ENCODE assay signal across 1 cellular context in the genomic region with DNA sequence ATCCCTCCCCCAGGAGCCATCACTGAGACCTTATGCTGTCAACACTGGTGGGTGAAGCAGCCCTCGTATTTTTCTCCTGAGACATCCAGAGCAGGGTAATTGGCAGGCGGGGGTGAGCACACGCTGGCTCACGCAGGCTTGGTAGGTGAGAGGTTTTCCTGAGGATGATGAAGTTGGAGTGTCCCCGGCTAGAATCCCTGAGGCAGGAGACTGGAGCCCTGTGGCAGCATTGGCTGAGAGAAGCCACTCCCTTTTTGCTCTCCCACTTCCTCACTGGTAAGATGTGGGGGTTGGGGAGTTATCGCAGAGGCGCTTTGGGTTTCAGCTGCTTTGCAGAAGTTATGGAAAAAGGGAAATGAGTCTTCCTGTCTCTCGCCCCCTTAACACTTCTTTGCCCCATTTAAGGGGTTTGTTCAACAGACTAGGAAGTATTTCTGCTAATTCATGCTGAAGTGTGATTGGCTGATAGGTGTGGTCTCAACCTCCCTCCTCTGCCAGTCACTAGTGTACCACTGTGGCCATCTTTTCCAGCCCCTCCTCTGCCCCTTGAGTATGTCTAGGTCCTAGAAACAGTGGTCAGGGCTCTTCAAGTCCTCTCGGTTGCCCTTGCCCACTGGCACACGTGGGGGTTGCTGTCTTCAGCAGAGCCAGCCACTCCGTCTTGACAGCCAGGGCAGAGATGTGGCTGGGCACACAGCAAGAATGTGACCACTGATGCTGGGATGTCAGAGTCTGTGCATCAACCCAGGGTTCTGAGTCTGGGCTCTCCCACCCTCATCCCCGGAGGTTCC.
TF ChIP-seq lines count a peak whose summit lies in the region.

No MANE protein-coding gene starts in this region.

TF ChIP-seq in GM12878, 131 proteins besides CTCF, POLR2A, EP300 and RAD21 (continued from another document and continues in another):
- TF ChIP-seq, protein P1, sequence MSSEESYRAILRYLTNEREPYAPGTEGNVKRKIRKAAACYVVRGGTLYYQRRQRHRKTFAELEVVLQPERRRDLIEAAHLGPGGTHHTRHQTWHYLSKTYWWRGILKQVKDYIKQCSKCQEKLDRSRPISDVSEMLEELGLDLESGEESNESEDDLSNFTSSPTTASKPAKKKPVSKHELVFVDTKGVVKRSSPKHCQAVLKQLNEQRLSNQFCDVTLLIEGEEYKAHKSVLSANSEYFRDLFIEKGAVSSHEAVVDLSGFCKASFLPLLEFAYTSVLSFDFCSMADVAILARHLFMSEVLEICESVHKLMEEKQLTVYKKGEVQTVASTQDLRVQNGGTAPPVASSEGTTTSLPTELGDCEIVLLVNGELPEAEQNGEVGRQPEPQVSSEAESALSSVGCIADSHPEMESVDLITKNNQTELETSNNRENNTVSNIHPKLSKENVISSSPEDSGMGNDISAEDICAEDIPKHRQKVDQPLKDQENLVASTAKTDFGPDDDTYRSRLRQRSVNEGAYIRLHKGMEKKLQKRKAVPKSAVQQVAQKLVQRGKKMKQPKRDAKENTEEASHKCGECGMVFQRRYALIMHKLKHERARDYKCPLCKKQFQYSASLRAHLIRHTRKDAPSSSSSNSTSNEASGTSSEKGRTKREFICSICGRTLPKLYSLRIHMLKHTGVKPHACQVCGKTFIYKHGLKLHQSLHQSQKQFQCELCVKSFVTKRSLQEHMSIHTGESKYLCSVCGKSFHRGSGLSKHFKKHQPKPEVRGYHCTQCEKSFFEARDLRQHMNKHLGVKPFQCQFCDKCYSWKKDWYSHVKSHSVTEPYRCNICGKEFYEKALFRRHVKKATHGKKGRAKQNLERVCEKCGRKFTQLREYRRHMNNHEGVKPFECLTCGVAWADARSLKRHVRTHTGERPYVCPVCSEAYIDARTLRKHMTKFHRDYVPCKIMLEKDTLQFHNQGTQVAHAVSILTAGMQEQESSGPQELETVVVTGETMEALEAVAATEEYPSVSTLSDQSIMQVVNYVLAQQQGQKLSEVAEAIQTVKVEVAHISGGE (CRISPR knock-in tag; IDR thresholded peaks at IDR 0.05) = no peak
- TF ChIP-seq, protein P2, sequence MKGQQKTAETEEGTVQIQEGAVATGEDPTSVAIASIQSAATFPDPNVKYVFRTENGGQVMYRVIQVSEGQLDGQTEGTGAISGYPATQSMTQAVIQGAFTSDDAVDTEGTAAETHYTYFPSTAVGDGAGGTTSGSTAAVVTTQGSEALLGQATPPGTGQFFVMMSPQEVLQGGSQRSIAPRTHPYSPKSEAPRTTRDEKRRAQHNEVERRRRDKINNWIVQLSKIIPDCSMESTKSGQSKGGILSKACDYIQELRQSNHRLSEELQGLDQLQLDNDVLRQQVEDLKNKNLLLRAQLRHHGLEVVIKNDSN (IDR thresholded peaks at IDR 0.05; ENCODE audit: borderline replicate concordance, extremely low read length, insufficient read depth, low read depth, low read length) = no peak
- TF ChIP-seq, protein P3, sequence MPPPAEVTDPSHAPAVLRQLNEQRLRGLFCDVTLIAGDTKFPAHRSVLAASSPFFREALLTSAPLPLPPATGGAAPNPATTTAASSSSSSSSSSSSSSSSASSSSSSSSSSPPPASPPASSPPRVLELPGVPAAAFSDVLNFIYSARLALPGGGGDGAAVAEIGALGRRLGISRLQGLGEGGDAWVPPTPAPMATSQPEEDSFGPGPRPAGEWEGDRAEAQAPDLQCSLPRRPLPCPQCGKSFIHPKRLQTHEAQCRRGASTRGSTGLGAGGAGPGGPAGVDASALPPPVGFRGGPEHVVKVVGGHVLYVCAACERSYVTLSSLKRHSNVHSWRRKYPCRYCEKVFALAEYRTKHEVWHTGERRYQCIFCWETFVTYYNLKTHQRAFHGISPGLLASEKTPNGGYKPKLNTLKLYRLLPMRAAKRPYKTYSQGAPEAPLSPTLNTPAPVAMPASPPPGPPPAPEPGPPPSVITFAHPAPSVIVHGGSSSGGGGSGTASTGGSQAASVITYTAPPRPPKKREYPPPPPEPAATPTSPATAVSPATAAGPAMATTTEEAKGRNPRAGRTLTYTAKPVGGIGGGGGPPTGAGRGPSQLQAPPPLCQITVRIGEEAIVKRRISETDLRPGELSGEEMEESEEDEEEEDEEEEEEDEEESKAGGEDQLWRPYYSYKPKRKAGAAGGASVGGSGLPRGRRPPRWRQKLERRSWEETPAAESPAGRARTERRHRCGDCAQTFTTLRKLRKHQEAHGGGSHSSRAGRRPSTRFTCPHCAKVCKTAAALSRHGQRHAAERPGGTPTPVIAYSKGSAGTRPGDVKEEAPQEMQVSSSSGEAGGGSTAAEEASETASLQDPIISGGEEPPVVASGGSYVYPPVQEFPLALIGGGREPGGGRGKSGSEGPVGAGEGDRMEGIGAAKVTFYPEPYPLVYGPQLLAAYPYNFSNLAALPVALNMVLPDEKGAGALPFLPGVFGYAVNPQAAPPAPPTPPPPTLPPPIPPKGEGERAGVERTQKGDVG (CRISPR knock-in tag; IDR thresholded peaks at IDR 0.05) = no peak
- TF ChIP-seq ZNF24 (IDR thresholded peaks at IDR 0.05) = no peak; the same call in 1 of the 2 replicates
- TF ChIP-seq MEF2B (IDR thresholded peaks at IDR 0.05; ENCODE audit: partially characterized antibody, poor library complexity, severe bottlenecking) = no peak
- peak; percentile 73 for TF ChIP-seq GATAD2B (conservative IDR thresholded peaks at IDR 0.05; ENCODE audit: low read depth)
- TF ChIP-seq, protein P4, sequence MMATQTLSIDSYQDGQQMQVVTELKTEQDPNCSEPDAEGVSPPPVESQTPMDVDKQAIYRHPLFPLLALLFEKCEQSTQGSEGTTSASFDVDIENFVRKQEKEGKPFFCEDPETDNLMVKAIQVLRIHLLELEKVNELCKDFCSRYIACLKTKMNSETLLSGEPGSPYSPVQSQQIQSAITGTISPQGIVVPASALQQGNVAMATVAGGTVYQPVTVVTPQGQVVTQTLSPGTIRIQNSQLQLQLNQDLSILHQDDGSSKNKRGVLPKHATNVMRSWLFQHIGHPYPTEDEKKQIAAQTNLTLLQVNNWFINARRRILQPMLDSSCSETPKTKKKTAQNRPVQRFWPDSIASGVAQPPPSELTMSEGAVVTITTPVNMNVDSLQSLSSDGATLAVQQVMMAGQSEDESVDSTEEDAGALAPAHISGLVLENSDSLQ (IDR thresholded peaks at IDR 0.05) = peak; percentile 91
- TF ChIP-seq STAT3 (IDR thresholded peaks at IDR 0.05; ENCODE audit: low read depth, low read length) = 0 out of 2 replicates have a peak, but pooled peaks have one; percentile 75
- TF ChIP-seq POLR2AphosphoS5 (IDR thresholded peaks at IDR 0.05; ENCODE audit: low read length) = peak; percentile 89
- no peak for TF ChIP-seq JUNB (IDR thresholded peaks at IDR 0.05)
- TF ChIP-seq SP1 (IDR thresholded peaks at IDR 0.05; ENCODE audit: low read depth, low read length) = peak; percentile 56
- TF ChIP-seq, protein P5, sequence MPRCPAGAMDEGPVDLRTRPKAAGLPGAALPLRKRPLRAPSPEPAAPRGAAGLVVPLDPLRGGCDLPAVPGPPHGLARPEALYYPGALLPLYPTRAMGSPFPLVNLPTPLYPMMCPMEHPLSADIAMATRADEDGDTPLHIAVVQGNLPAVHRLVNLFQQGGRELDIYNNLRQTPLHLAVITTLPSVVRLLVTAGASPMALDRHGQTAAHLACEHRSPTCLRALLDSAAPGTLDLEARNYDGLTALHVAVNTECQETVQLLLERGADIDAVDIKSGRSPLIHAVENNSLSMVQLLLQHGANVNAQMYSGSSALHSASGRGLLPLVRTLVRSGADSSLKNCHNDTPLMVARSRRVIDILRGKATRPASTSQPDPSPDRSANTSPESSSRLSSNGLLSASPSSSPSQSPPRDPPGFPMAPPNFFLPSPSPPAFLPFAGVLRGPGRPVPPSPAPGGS (IDR thresholded peaks at IDR 0.05; ENCODE audit: borderline replicate concordance, insufficient read depth, low read depth, low read length, poor library complexity, severe bottlenecking) = no peak
- peak; percentile 78; the same call in 1 of the 2 replicates for TF ChIP-seq TBL1XR1 (IDR thresholded peaks at IDR 0.05; ENCODE audit: low read depth, low read length)
- no peak; the same call in 1 of the 2 replicates for TF ChIP-seq CHD1 (IDR thresholded peaks at IDR 0.05; ENCODE audit: low read depth, low read length)
- no peak for TF ChIP-seq NR2C1 (IDR thresholded peaks at IDR 0.05)
- TF ChIP-seq EED (IDR thresholded peaks at IDR 0.05; ENCODE audit: low read depth) = peak; percentile 93; the same call in 1 of the 2 replicates
- no peak for TF ChIP-seq RAD51 (IDR thresholded peaks at IDR 0.05)
- peak; percentile 99 for TF ChIP-seq IKZF1 (conservative IDR thresholded peaks at IDR 0.05)
- no peak; the same call in 1 of the 2 replicates for TF ChIP-seq RFX5 (IDR thresholded peaks at IDR 0.05; ENCODE audit: low read depth, low read length)
- peak; percentile 76 for TF ChIP-seq MTA2 (IDR thresholded peaks at IDR 0.05; ENCODE audit: low read depth)
- no peak for TF ChIP-seq ZNF622 (IDR thresholded peaks at IDR 0.05)
- no peak for TF ChIP-seq TARDBP (IDR thresholded peaks at IDR 0.05; ENCODE audit: borderline replicate concordance)
- TF ChIP-seq, protein P6, sequence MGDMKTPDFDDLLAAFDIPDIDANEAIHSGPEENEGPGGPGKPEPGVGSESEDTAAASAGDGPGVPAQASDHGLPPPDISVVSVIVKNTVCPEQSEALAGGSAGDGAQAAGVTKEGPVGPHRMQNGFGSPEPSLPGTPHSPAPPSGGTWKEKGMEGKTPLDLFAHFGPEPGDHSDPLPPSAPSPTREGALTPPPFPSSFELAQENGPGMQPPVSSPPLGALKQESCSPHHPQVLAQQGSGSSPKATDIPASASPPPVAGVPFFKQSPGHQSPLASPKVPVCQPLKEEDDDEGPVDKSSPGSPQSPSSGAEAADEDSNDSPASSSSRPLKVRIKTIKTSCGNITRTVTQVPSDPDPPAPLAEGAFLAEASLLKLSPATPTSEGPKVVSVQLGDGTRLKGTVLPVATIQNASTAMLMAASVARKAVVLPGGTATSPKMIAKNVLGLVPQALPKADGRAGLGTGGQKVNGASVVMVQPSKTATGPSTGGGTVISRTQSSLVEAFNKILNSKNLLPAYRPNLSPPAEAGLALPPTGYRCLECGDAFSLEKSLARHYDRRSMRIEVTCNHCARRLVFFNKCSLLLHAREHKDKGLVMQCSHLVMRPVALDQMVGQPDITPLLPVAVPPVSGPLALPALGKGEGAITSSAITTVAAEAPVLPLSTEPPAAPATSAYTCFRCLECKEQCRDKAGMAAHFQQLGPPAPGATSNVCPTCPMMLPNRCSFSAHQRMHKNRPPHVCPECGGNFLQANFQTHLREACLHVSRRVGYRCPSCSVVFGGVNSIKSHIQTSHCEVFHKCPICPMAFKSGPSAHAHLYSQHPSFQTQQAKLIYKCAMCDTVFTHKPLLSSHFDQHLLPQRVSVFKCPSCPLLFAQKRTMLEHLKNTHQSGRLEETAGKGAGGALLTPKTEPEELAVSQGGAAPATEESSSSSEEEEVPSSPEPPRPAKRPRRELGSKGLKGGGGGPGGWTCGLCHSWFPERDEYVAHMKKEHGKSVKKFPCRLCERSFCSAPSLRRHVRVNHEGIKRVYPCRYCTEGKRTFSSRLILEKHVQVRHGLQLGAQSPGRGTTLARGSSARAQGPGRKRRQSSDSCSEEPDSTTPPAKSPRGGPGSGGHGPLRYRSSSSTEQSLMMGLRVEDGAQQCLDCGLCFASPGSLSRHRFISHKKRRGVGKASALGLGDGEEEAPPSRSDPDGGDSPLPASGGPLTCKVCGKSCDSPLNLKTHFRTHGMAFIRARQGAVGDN (IDR thresholded peaks at IDR 0.05) = no peak; the same call in 1 of the 2 replicates
- TF ChIP-seq, protein P7, sequence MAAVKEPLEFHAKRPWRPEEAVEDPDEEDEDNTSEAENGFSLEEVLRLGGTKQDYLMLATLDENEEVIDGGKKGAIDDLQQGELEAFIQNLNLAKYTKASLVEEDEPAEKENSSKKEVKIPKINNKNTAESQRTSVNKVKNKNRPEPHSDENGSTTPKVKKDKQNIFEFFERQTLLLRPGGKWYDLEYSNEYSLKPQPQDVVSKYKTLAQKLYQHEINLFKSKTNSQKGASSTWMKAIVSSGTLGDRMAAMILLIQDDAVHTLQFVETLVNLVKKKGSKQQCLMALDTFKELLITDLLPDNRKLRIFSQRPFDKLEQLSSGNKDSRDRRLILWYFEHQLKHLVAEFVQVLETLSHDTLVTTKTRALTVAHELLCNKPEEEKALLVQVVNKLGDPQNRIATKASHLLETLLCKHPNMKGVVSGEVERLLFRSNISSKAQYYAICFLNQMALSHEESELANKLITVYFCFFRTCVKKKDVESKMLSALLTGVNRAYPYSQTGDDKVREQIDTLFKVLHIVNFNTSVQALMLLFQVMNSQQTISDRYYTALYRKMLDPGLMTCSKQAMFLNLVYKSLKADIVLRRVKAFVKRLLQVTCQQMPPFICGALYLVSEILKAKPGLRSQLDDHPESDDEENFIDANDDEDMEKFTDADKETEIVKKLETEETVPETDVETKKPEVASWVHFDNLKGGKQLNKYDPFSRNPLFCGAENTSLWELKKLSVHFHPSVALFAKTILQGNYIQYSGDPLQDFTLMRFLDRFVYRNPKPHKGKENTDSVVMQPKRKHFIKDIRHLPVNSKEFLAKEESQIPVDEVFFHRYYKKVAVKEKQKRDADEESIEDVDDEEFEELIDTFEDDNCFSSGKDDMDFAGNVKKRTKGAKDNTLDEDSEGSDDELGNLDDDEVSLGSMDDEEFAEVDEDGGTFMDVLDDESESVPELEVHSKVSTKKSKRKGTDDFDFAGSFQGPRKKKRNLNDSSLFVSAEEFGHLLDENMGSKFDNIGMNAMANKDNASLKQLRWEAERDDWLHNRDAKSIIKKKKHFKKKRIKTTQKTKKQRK (IDR thresholded peaks at IDR 0.05; ENCODE audit: low read depth, low read length) = no peak
- TF ChIP-seq, protein P8, sequence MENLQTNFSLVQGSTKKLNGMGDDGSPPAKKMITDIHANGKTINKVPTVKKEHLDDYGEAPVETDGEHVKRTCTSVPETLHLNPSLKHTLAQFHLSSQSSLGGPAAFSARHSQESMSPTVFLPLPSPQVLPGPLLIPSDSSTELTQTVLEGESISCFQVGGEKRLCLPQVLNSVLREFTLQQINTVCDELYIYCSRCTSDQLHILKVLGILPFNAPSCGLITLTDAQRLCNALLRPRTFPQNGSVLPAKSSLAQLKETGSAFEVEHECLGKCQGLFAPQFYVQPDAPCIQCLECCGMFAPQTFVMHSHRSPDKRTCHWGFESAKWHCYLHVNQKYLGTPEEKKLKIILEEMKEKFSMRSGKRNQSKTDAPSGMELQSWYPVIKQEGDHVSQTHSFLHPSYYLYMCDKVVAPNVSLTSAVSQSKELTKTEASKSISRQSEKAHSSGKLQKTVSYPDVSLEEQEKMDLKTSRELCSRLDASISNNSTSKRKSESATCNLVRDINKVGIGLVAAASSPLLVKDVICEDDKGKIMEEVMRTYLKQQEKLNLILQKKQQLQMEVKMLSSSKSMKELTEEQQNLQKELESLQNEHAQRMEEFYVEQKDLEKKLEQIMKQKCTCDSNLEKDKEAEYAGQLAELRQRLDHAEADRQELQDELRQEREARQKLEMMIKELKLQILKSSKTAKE (IDR thresholded peaks at IDR 0.05; ENCODE audit: low read depth, poor library complexity, severe bottlenecking) = peak; percentile 87
- TF ChIP-seq SMC3 (IDR thresholded peaks at IDR 0.05; ENCODE audit: borderline replicate concordance, low read length) = no peak
- no peak for TF ChIP-seq GABPA (IDR thresholded peaks at IDR 0.05; ENCODE audit: low read depth)
- TF ChIP-seq BACH1 (IDR thresholded peaks at IDR 0.05; ENCODE audit: borderline replicate concordance) = peak; percentile 42
- TF ChIP-seq, protein P9, sequence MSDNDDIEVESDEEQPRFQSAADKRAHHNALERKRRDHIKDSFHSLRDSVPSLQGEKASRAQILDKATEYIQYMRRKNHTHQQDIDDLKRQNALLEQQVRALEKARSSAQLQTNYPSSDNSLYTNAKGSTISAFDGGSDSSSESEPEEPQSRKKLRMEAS (IDR thresholded peaks at IDR 0.05; ENCODE audit: low read depth, low read length) = peak; percentile 70; the same call in 1 of the 2 replicates
- TF ChIP-seq BHLHE40 (IDR thresholded peaks at IDR 0.05; ENCODE audit: borderline replicate concordance in 1 of 2, low read depth in 2 of 2, low read length in 1 of 2) = peak in 1 of 2 experiments; percentile 51; a peak in 3 of 4 replicates
- TF ChIP-seq BRCA1 (IDR thresholded peaks at IDR 0.05; ENCODE audit: low read depth, low read length) = no peak
